In genomic region chr11:32434116-32434386, GRCh38 we compare ENCODE assay signal across 16 cellular contexts. TPM values are rescaled to one million over a fixed set of nuclear protein-coding genes. Genes with fewer than 3 reads are reported as not detected.
DNase-seq lines count a peak whose midpoint lies in the region; ATAC-seq and TF ChIP-seq lines count a peak whose summit lies in the region.
"Had no signal": no experiment of that assay in that cellular context is flagged by ENCODE, and none has a peak within 500 bp of the region (broad histone marks: within the 10 kb centered on the region; RNA-seq: fewer than 3 reads in every experiment).

No MANE protein-coding gene starts in this region.

- no peak for TF ChIP-seq EP300 in SK-N-SH (IDR thresholded peaks at IDR 0.05; ENCODE audit: borderline replicate concordance in 1 of 2, low read depth in 1 of 2, low read length in 1 of 2)

- intact Hi-C loops in spleen (cut with DNase I; ENCODE audit: low total_unique reads), result no loop called here

- no peak overlapping the region for H2AFZ ChIP-seq in SK-N-SH (ENCODE audit: low read depth)

- H3K27me3 ChIP-seq in spleen (replicated peaks in 1 of 7), result peaks cover 0 to 100% (median 85%) of the 10 kb centered on the region in 7 donors
- H3K27me3 ChIP-seq in SK-N-SH (ENCODE audit: insufficient read depth), result peaks cover 97% of the 10 kb centered on the region

- CTCF ChIA-PET in activated CD8-positive, alpha-beta memory T cell treated with anti-CD3 and anti-CD28 coated beads, Interleukin-2, amount 10 ng/mL, durations not matched to agents 7 days and 5 days (lab: Charles Lee), result no interaction called here
- CTCF ChIA-PET in SK-N-SH (lab: Yijun Ruan, JAX), result no interaction called here

- no peaks in the 10 kb centered on the region for H3F3A ChIP-seq in SK-N-SH (replicated peaks; ENCODE audit: insufficient read depth)

- H3K4me3 ChIP-seq in NB4 (ENCODE audit: low read depth, low read length) (peak overlapping the region; percentile 99), fibroblast of villous mesenchyme (ENCODE audit: low read depth, low read length) (peak overlapping the region; percentile 61), spleen (peak overlapping the region; percentile 12 to 66 (median 40)), SK-N-SH (ENCODE audit: low read depth in 2 of 2, low read length in 1 of 2) (no peak overlapping the region)

- no peak for TF ChIP-seq CTCF in NB4 (IDR thresholded peaks at IDR 0.05; ENCODE audit: low read depth, low read length)
- no peak for TF ChIP-seq CTCF in fibroblast of villous mesenchyme (IDR thresholded peaks at IDR 0.05; ENCODE audit: insufficient read depth, low read depth, low read length)
- TF ChIP-seq CTCF in spleen (IDR thresholded peaks at IDR 0.05 in 8 of 11, conservative IDR thresholded peaks at IDR 0.05 in 3 of 11), result no peak
- no peak for TF ChIP-seq CTCF in SK-N-SH (IDR thresholded peaks at IDR 0.05)

- H3K36me3 ChIP-seq in spleen (no peaks in the 10 kb centered on the region), SK-N-SH (replicated peaks in 1 of 2; ENCODE audit: control insufficient read depth in 1 of 2, insufficient read depth in 2 of 2, low read length in 1 of 2) (no peaks in the 10 kb centered on the region)

- no peak overlapping the region for H3K4me3 Mint-ChIP-seq in activated CD8-positive, alpha-beta memory T cell treated with anti-CD3 and anti-CD28 coated beads, Interleukin-2, amount 10 ng/mL, durations not matched to agents 7 days and 5 days

- H3K27ac ChIP-seq in spleen, result peak overlapping the region; percentile 35 to 86 (median 83)
- H3K27ac ChIP-seq in SK-N-SH (ENCODE audit: low read depth in 2 of 2, low read length in 1 of 2), result no peak overlapping the region

- no peaks in the 10 kb centered on the region for H3K79me2 ChIP-seq in SK-N-SH (ENCODE audit: insufficient read depth)

- peaks cover 8% of the 10 kb centered on the region; the same call in 1 of the 2 replicates for H4K20me1 ChIP-seq in SK-N-SH (ENCODE audit: insufficient read depth)

- H3K36me3 Mint-ChIP-seq in activated CD8-positive, alpha-beta memory T cell treated with anti-CD3 and anti-CD28 coated beads, Interleukin-2, amount 10 ng/mL, durations not matched to agents 7 days and 5 days, result peaks cover 2% of the 10 kb centered on the region

- no peak overlapping the region for H3K9ac ChIP-seq in SK-N-SH

- TF ChIP-seq POLR2A in NB4 (IDR thresholded peaks at IDR 0.05; ENCODE audit: extremely low read depth, insufficient read length), result no peak
- TF ChIP-seq POLR2A in spleen (IDR thresholded peaks at IDR 0.05), result no peak

- H3K9me3 ChIP-seq in spleen, result no peaks in the 10 kb centered on the region
- no peaks in the 10 kb centered on the region for H3K9me3 ChIP-seq in SK-N-SH

- no peak for ATAC-seq in activated CD8-positive, alpha-beta memory T cell treated with anti-CD3 and anti-CD28 coated beads, Interleukin-2, amount 10 ng/mL, durations not matched to agents 7 days and 5 days
- no peak for ATAC-seq in HG02973 (IDR thresholded peaks at IDR 0.05; ENCODE audit: unreplicated experiment)

- DNase-seq in activated CD8-positive, alpha-beta memory T cell treated with anti-CD3 and anti-CD28 coated beads, Interleukin-2, amount 10 ng/mL, durations not matched to agents 7 days and 5 days, result no peak
- no peak for DNase-seq in activated CD8-positive, alpha-beta memory T cell treated with anti-CD3 and anti-CD28 coated beads, Interleukin-2, amount 50 U/mL, for 4 hours
- DNase-seq in NB4 (ENCODE audit: low read depth) (no peak), fibroblast of villous mesenchyme (ENCODE audit: low read depth) (no peak), spleen (no peak), SK-N-SH (no peak), NCI-H1417 (lab: John Stamatoyannopoulos, UW) (no peak)
- DNase-seq: activated CD4-positive, alpha-beta T cell treated with anti-CD3 and anti-CD28 coated beads, Interleukin-2, amount 50 U/mL, for 1 hour; caudate nucleus; NCI-H1105 treated with DMSO at 0.1 percent for 48 hours; NCI-H446 had no signal

- no peaks in the 10 kb centered on the region for H3K9me3 Mint-ChIP-seq in activated CD8-positive, alpha-beta memory T cell treated with anti-CD3 and anti-CD28 coated beads, Interleukin-2, amount 10 ng/mL, durations not matched to agents 7 days and 5 days (ENCODE audit: low read depth)
- H3K9me3 Mint-ChIP-seq: activated T-helper 2 cell treated with anti-CD3 and anti-CD28 coated beads, Interferon-gamma antibody, Interleukin-2, Interleukin-4, amounts not matched to agents 10 μg/mL and 5 μg/mL and 100 μg/mL, durations not matched to agents 14 hours and 24 hours and 36 hours had no signal

- no peaks in the 10 kb centered on the region for H3K9me2 ChIP-seq in SK-N-SH

- WGBS in spleen, 5 donors, result 4 to 14% (median 6%) methylated on average over 10 to 14 of the region's 14 CpGs
- 12% methylated on average over 14 of the region's 14 CpGs for WGBS in SK-N-SH (ENCODE audit: low lambda C conversion rate)

- peak overlapping the region; percentile 28 for H3K27ac Mint-ChIP-seq in activated CD8-positive, alpha-beta memory T cell treated with anti-CD3 and anti-CD28 coated beads, Interleukin-2, amount 10 ng/mL, durations not matched to agents 7 days and 5 days
- H3K27ac Mint-ChIP-seq: activated T-helper 2 cell treated with anti-CD3 and anti-CD28 coated beads, Interferon-gamma antibody, Interleukin-2, Interleukin-4, amounts not matched to agents 10 μg/mL and 5 μg/mL and 100 μg/mL, durations not matched to agents 14 hours and 24 hours and 36 hours had no signal

- H3K4me1 ChIP-seq in spleen (peaks cover 0 to 73% (median 53%) of the 10 kb centered on the region in 6 donors), SK-N-SH (ENCODE audit: control insufficient read depth in 1 of 2, insufficient read depth in 2 of 2, low read depth in 1 of 2, low read length in 1 of 2) (peaks cover 0 to 9% of the 10 kb centered on the region in 2 experiments; a peak in 1 of 4 replicates)

- peaks cover 23% of the 10 kb centered on the region for H3K4me1 Mint-ChIP-seq in activated CD8-positive, alpha-beta memory T cell treated with anti-CD3 and anti-CD28 coated beads, Interleukin-2, amount 10 ng/mL, durations not matched to agents 7 days and 5 days

- no peak for TF ChIP-seq RAD21 in SK-N-SH (IDR thresholded peaks at IDR 0.05; ENCODE audit: low read length)

- peaks cover 89% of the 10 kb centered on the region for H3K27me3 Mint-ChIP-seq in activated CD8-positive, alpha-beta memory T cell treated with anti-CD3 and anti-CD28 coated beads, Interleukin-2, amount 10 ng/mL, durations not matched to agents 7 days and 5 days

- H3K4me2 ChIP-seq in SK-N-SH, result no peak overlapping the region

- POLR2A ChIA-PET in SK-N-SH (lab: Yijun Ruan, JAX), result no interaction called here

TF ChIP-seq in SK-N-SH, 30 proteins besides CTCF, POLR2A, EP300 and RAD21 (continues in another document):
- TF ChIP-seq GATA2 (CRISPR knock-in tag; IDR thresholded peaks at IDR 0.05) (no peak), ZBTB33 (IDR thresholded peaks at IDR 0.05; ENCODE audit: borderline replicate concordance, low read depth) (no peak), ELF1 (IDR thresholded peaks at IDR 0.05) (no peak), MXI1 (IDR thresholded peaks at IDR 0.05; ENCODE audit: low read depth, low read length) (no peak), FOXJ3 (CRISPR knock-in tag; IDR thresholded peaks at IDR 0.05) (no peak), MEF2A (IDR thresholded peaks at IDR 0.05; ENCODE audit: borderline replicate concordance, low read depth) (no peak), EZH2phosphoT487 (IDR thresholded peaks at IDR 0.05; ENCODE audit: borderline replicate concordance, low read depth) (no peak), NFIC (IDR thresholded peaks at IDR 0.05; ENCODE audit: borderline replicate concordance) (no peak), YY1 (IDR thresholded peaks at IDR 0.05; ENCODE audit: low read depth) (no peak), FOXM1 (IDR thresholded peaks at IDR 0.05; ENCODE audit: low read depth) (no peak), NRF1 (IDR thresholded peaks at IDR 0.05; ENCODE audit: low read depth, low read length) (no peak)

RNA-seq across cellular contexts. Expression of gene WT1, which starts 1.3 kb away (rescaled TPM):
- total RNA-seq in activated CD8-positive, alpha-beta memory T cell treated with anti-CD3 and anti-CD28 coated beads, Interleukin-2, amount 10 ng/mL, durations not matched to agents 7 days and 5 days, result not detected
- 5.8 and 16.4 TPM in 2 replicates for total RNA-seq in fibroblast of villous mesenchyme
- 10 to 100 TPM; 25.6 to 53.0 (median 38.9) TPM for total RNA-seq in spleen
- 1 to 10 TPM; 1.6 to 4.4 (median 2.8) TPM for polyA plus RNA-seq in spleen
- polyA plus RNA-seq in SK-N-SH (2012; rRNA removed), result 0.15 and 0.49 TPM in 2 replicates
- 0.20 and 0.21 TPM in 2 replicates for polyA plus RNA-seq in SK-N-SH (2012; cell fraction: cytosol; rRNA removed)
- polyA plus RNA-seq in SK-N-SH (2012; cell fraction: nucleus; rRNA removed), result 0.31 and 0.61 TPM in 2 replicates
- total RNA-seq: activated T-helper 2 cell treated with anti-CD3 and anti-CD28 coated beads, Interferon-gamma antibody, Interleukin-2, Interleukin-4, amounts not matched to agents 10 μg/mL and 5 μg/mL and 100 μg/mL, durations not matched to agents 14 hours and 24 hours and 36 hours; lung microvascular endothelial cell; T-helper 1 cell treated with Interleukin-12 subunit alpha and Interleukin-12 subunit beta and Interleukin-4 antibody, amounts not matched to agents 30 ng/mL and 1 ng/mL, for 36 hours; temporal lobe had no signal

Comparison
In these comparisons a context has a peak if more than half of its experiments do, and no peak if none do; other contexts are left out.
1. H3K4me3 ChIP-seq: peak in NB4 (single experiment), fibroblast of villous mesenchyme (single experiment) and spleen (8 of 8); none in SK-N-SH (0 of 2).
2. H3K27ac ChIP-seq: peak in spleen (8 of 8); none in SK-N-SH (0 of 2).